ENCODE assay signal across 8 cellular contexts in genomic region chr9:99906403-99907207, GRCh38. TPM values are rescaled to one million over a fixed set of nuclear protein-coding genes. Genes with fewer than 3 reads are reported as not detected.
DNase-seq lines count a peak whose midpoint lies in the region; ATAC-seq and TF ChIP-seq lines count a peak whose summit lies in the region.

Gene STX17, plus strand, starts transcription at chr9:99906654. Its CDS starts 8,586 bp downstream, at chr9:99915240.

- peaks cover 26% of the 10 kb centered on the region for H3K4me1 Mint-ChIP-seq in activated CD4-positive, alpha-beta T cell treated with anti-CD3 and anti-CD28 coated beads, Interleukin-2, amount 10 ng/mL, durations not matched to agents 24 days and 14 days

- H3K27ac ChIP-seq in coronary artery = peak within 1 kb of the TSS; percentile 87 to 93

- peak within 1 kb of the TSS; percentile 98 for H3K4me3 ChIP-seq in AG09309 (ENCODE audit: control insufficient read depth, low read depth, low read length)
- H3K4me3 ChIP-seq in coronary artery = peak within 1 kb of the TSS; percentile 74

- peak within 1 kb of the TSS; percentile 98 for H3K4me3 Mint-ChIP-seq in activated CD4-positive, alpha-beta T cell treated with anti-CD3 and anti-CD28 coated beads, Interleukin-2, amount 10 ng/mL, durations not matched to agents 24 days and 14 days

- peak within 1 kb of the TSS; percentile 97 for H3K27ac Mint-ChIP-seq in activated CD4-positive, alpha-beta T cell treated with anti-CD3 and anti-CD28 coated beads, Interleukin-2, amount 10 ng/mL, durations not matched to agents 24 days and 14 days

- H3K9me3 Mint-ChIP-seq in activated CD4-positive, alpha-beta T cell treated with anti-CD3 and anti-CD28 coated beads, Interleukin-2, amount 10 ng/mL, durations not matched to agents 24 days and 14 days = no peaks in the 10 kb centered on the region

- H3K36me3 Mint-ChIP-seq in activated CD4-positive, alpha-beta T cell treated with anti-CD3 and anti-CD28 coated beads, Interleukin-2, amount 10 ng/mL, durations not matched to agents 24 days and 14 days (ENCODE audit: low read depth) = peaks cover 4% of the 10 kb centered on the region

- intact Hi-C loops in activated CD4-positive, alpha-beta T cell treated with anti-CD3 and anti-CD28 coated beads, Interleukin-2, amount 10 ng/mL, durations not matched to agents 24 days and 14 days (cut with micrococcal nuclease) = loop anchor here (2.0 to 10.0 kb wide), 5 partner anchors 34 to 448 kb away; partner anchors contain the start of genes NR4A3 and TEX10

- peaks cover 16% of the 10 kb centered on the region for H3K27me3 Mint-ChIP-seq in activated CD4-positive, alpha-beta T cell treated with anti-CD3 and anti-CD28 coated beads, Interleukin-2, amount 10 ng/mL, durations not matched to agents 24 days and 14 days

- TF ChIP-seq CTCF in AG09309 (IDR thresholded peaks at IDR 0.05; ENCODE audit: control insufficient read depth, insufficient read depth, low read depth, low read length, missing control alignments) = no peak
- no peak for TF ChIP-seq CTCF in coronary artery (IDR thresholded peaks at IDR 0.05)

- ATAC-seq in GM18907 (IDR thresholded peaks at IDR 0.05; ENCODE audit: unreplicated experiment) = peak; percentile 91
- ATAC-seq in HG03159 (IDR thresholded peaks at IDR 0.05; ENCODE audit: unreplicated experiment) = peak; percentile 86
- peak; percentile 96 for ATAC-seq in left lobe of liver

- DNase-seq in AG09309 (ENCODE audit: low read depth) (peak; percentile 25), NCI-H345 treated with DMSO at 0.1 percent for 48 hours (lab: John Stamatoyannopoulos, UW; ENCODE audit: unreplicated experiment) (peak; percentile 62), coronary artery (ENCODE audit: low spot score) (peak; percentile 84), left lobe of liver (ENCODE audit: low spot score) (peak; percentile 88)
- peak; percentile 94 for DNase-seq in activated CD4-positive, alpha-beta T cell treated with anti-CD3 and anti-CD28 coated beads, Interleukin-2, amount 10 ng/mL, durations not matched to agents 24 days and 14 days
- peak; percentile 75 for DNase-seq in stimulated activated CD4-positive, alpha-beta T cell treated with anti-CD3 and anti-CD28 coated beads, Interleukin-2, amount 100 ng/mL, for 4 hours (ENCODE audit: low read depth)

RNA-seq across cellular contexts. Expression of gene STX17, which starts in this region (rescaled TPM):
- 20.9 and 26.5 TPM in 2 replicates for total RNA-seq in activated CD4-positive, alpha-beta T cell treated with anti-CD3 and anti-CD28 coated beads, Interleukin-2, amount 10 ng/mL, durations not matched to agents 24 days and 14 days
- total RNA-seq in left lobe of liver = 25.8 TPM

Comparison
In these comparisons a context has a peak if more than half of its experiments do, and no peak if none do; other contexts are left out.
1. Peak in every context shown above with its lines: DNase-seq, ATAC-seq, H3K4me3 ChIP-seq and H3K27ac ChIP-seq.
2. DNase-seq: peak in every context shown above with its lines; median percentile 94 in activated CD4-positive, alpha-beta T cell treated with anti-CD3 and anti-CD28 coated beads, Interleukin-2, amount 10 ng/mL, durations not matched to agents 24 days and 14 days; 88 in left lobe of liver; 84 in coronary artery; 75 in stimulated activated CD4-positive, alpha-beta T cell treated with anti-CD3 and anti-CD28 coated beads, Interleukin-2, amount 100 ng/mL, for 4 hours; 62 in NCI-H345 treated with DMSO at 0.1 percent for 48 hours; 25 in AG09309.